Comparison of ENCODE assay signal across 8 cellular contexts in genomic region chr14:50666772-50667490, GRCh38. TPM values are rescaled to one million over a fixed set of nuclear protein-coding genes. Genes with fewer than 3 reads are reported as not detected.
DNase-seq lines count a peak whose midpoint lies in the region; ATAC-seq and TF ChIP-seq lines count a peak whose summit lies in the region.

No MANE protein-coding gene starts in this region.

- peak; percentile 32 to 35 for ATAC-seq in left cardiac atrium
- peak in 3 of 4 donors; percentile 26 to 61 (median 32) for ATAC-seq in psoas muscle
- ATAC-seq in HG03342 (IDR thresholded peaks at IDR 0.05; ENCODE audit: unreplicated experiment) = no peak

- no peaks in the 10 kb centered on the region for H3K9me3 Mint-ChIP-seq in activated naive CD8-positive, alpha-beta T cell (ENCODE audit: low read depth)

- H3K27me3 ChIP-seq in psoas muscle (ENCODE audit: insufficient read depth in 3 of 3, low read length in 2 of 3) = no peaks in the 10 kb centered on the region

- H3K9me3 ChIP-seq in psoas muscle = no peaks in the 10 kb centered on the region

- peaks cover 12% of the 10 kb centered on the region for H3K4me1 ChIP-seq in psoas muscle

- no peaks in the 10 kb centered on the region for H3K27me3 Mint-ChIP-seq in activated naive CD8-positive, alpha-beta T cell

- WGBS in psoas muscle, 3 donors = 2 to 3% (median 3%) methylated on average over 15 of the region's 15 CpGs

- DNase-seq in stimulated activated CD4-positive, alpha-beta T cell treated with anti-CD3 and anti-CD28 coated beads, Interleukin-1b, Interleukin-23, amount 100 ng/mL, for 48 hours = peak; percentile 4
- DNase-seq in stimulated activated CD4-positive, alpha-beta T cell treated with anti-CD3 and anti-CD28 coated beads, Interleukin-2, amount 100 ng/mL, for 48 hours = no peak
- DNase-seq in NCI-H2171 (lab: John Stamatoyannopoulos, UW) (peak; percentile 20), left cardiac atrium (peak; percentile 27), psoas muscle (peak in 1 of 2 donors; percentile 21), NK-92 (lab: John Stamatoyannopoulos, UW; ENCODE audit: unreplicated experiment) (no peak)

- peaks cover 8% of the 10 kb centered on the region for H3K36me3 Mint-ChIP-seq in activated naive CD8-positive, alpha-beta T cell

- peaks cover 13% of the 10 kb centered on the region for H3K4me1 Mint-ChIP-seq in activated naive CD8-positive, alpha-beta T cell (ENCODE audit: low read depth)

- peak overlapping the region; percentile 75 for H3K27ac Mint-ChIP-seq in activated naive CD8-positive, alpha-beta T cell

- peak overlapping the region; percentile 87 for H3K4me3 ChIP-seq in psoas muscle

- peaks cover 0 to 15% of the 10 kb centered on the region in 2 donors for H3K36me3 ChIP-seq in psoas muscle (ENCODE audit: insufficient read depth in 1 of 2, low read depth in 1 of 2)

- no peak for TF ChIP-seq CTCF in psoas muscle (IDR thresholded peaks at IDR 0.05)

- intact Hi-C loops in left cardiac atrium (cut with DNase I) (no loop called here), psoas muscle (cut with DNase I) (loop anchor here (5.0 to 10.0 kb wide), 2 partner anchors 58 to 65 kb away; no protein-coding TSS in a partner anchor)

- H3K27ac ChIP-seq in psoas muscle = peak overlapping the region; percentile 97

- no peak overlapping the region for H3K4me3 Mint-ChIP-seq in activated naive CD8-positive, alpha-beta T cell

RNA-seq across cellular contexts. Expression of gene SAV1, which starts 1.2 kb away (rescaled TPM):
- 10 to 100 TPM; 23.4 to 27.0 TPM for total RNA-seq in left cardiac atrium
- total RNA-seq in psoas muscle = 10 to 100 TPM; 18.1 to 37.1 (median 24.8) TPM
- 10 to 100 TPM; 13.8 to 21.9 (median 17.8) TPM for polyA plus RNA-seq in psoas muscle

Comparison
In these comparisons a context has a peak if more than half of its experiments do, and no peak if none do; other contexts are left out.
1. DNase-seq: peak in stimulated activated CD4-positive, alpha-beta T cell treated with anti-CD3 and anti-CD28 coated beads, Interleukin-1b, Interleukin-23, amount 100 ng/mL, for 48 hours (single experiment), NCI-H2171 (single experiment) and left cardiac atrium (single experiment); none in stimulated activated CD4-positive, alpha-beta T cell treated with anti-CD3 and anti-CD28 coated beads, Interleukin-2, amount 100 ng/mL, for 48 hours (0 of 2) and NK-92 (single experiment).
2. intact Hi-C loops: an anchor here in psoas muscle (5.0 to 10.0 kb wide); none called in left cardiac atrium.